In genomic region chr2:6846967-6847695, GRCh38 we compare ENCODE assay signal across 1 cellular context.
A peak's percentile ranks its signal among the peaks of the same experiment; 100 is the strongest.
TF ChIP-seq lines count a peak whose summit lies in the region.

No MANE protein-coding gene starts in this region.

TF ChIP-seq in K562, 482 proteins besides CTCF, POLR2A, EP300 and RAD21 (continued from another document and continues in another):
- no peak for TF ChIP-seq ZFP1 (CRISPR knock-in tag; IDR thresholded peaks at IDR 0.05)
- no peak for TF ChIP-seq CHD2 (IDR thresholded peaks at IDR 0.05; ENCODE audit: low read depth, low read length)
- no peak for TF ChIP-seq PRDM10 (IDR thresholded peaks at IDR 0.05; ENCODE audit: partially characterized antibody)
- TF ChIP-seq PURB (CRISPR knock-in tag; IDR thresholded peaks at IDR 0.05; ENCODE audit: low read depth): no peak
- no peak for TF ChIP-seq ZNF224 (CRISPR knock-in tag; IDR thresholded peaks at IDR 0.05)
- peak; percentile 90; the same call in 1 of the 2 replicates for TF ChIP-seq RUNX1 (IDR thresholded peaks at IDR 0.05; ENCODE audit: low read depth)
- no peak for TF ChIP-seq PRPF4 (IDR thresholded peaks at IDR 0.05; ENCODE audit: insufficient read depth, low read depth, low read length, poor library complexity, severe bottlenecking)
- no peak for TF ChIP-seq BRF2 (IDR thresholded peaks at IDR 0.05; ENCODE audit: borderline replicate concordance, insufficient read depth, insufficient read length)
- TF ChIP-seq SPI1 (IDR thresholded peaks at IDR 0.05; ENCODE audit: borderline replicate concordance, low read depth, low read length): no peak
- TF ChIP-seq ZNF512 (tag; IDR thresholded peaks at IDR 0.05): no peak
- TF ChIP-seq NCOR1 (IDR thresholded peaks at IDR 0.05): peak; percentile 99
- TF ChIP-seq PCBP2 (IDR thresholded peaks at IDR 0.05; ENCODE audit: low read depth, low read length, poor library complexity, severe bottlenecking): no peak
- TF ChIP-seq TAF7 (tag; IDR thresholded peaks at IDR 0.05): no peak
- 0 out of 2 replicates have a peak, but pooled peaks have one; percentile 36 for TF ChIP-seq NR1H2 (CRISPR knock-in tag; IDR thresholded peaks at IDR 0.05)
- TF ChIP-seq, protein P1, sequence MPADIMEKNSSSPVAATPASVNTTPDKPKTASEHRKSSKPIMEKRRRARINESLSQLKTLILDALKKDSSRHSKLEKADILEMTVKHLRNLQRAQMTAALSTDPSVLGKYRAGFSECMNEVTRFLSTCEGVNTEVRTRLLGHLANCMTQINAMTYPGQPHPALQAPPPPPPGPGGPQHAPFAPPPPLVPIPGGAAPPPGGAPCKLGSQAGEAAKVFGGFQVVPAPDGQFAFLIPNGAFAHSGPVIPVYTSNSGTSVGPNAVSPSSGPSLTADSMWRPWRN (IDR thresholded peaks at IDR 0.05; ENCODE audit: low read depth): peak; percentile 88
- no peak for TF ChIP-seq ZNF143 (CRISPR knock-in tag; IDR thresholded peaks at IDR 0.05)
- no peak for TF ChIP-seq KAT8 (IDR thresholded peaks at IDR 0.05; ENCODE audit: low read depth)
- TF ChIP-seq IFI16 (CRISPR knock-in tag; IDR thresholded peaks at IDR 0.05): no peak
- peak; percentile 92 for TF ChIP-seq HDAC3 (IDR thresholded peaks at IDR 0.05; ENCODE audit: borderline replicate concordance, partially characterized antibody)
- TF ChIP-seq ILF3 (IDR thresholded peaks at IDR 0.05; ENCODE audit: borderline replicate concordance): peak; percentile 87; the same call in 1 of the 2 replicates
- TF ChIP-seq HNRNPUL1 (IDR thresholded peaks at IDR 0.05; ENCODE audit: low read length): no peak
- TF ChIP-seq NR0B1 (IDR thresholded peaks at IDR 0.05; ENCODE audit: partially characterized antibody): no peak
- no peak for TF ChIP-seq ETS2 (tag; IDR thresholded peaks at IDR 0.05; ENCODE audit: borderline replicate concordance, poor library complexity, severe bottlenecking)
- TF ChIP-seq GATA2 (CRISPR knock-in tag; IDR thresholded peaks at IDR 0.05): peak; percentile 99
- no peak for TF ChIP-seq E2F1 (CRISPR knock-in tag; IDR thresholded peaks at IDR 0.05)
- TF ChIP-seq, protein P2, sequence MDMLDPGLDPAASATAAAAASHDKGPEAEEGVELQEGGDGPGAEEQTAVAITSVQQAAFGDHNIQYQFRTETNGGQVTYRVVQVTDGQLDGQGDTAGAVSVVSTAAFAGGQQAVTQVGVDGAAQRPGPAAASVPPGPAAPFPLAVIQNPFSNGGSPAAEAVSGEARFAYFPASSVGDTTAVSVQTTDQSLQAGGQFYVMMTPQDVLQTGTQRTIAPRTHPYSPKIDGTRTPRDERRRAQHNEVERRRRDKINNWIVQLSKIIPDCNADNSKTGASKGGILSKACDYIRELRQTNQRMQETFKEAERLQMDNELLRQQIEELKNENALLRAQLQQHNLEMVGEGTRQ (CRISPR knock-in tag; IDR thresholded peaks at IDR 0.05): no peak
- TF ChIP-seq BRD4 (IDR thresholded peaks at IDR 0.05): no peak
- TF ChIP-seq ZFP30 (CRISPR knock-in tag; IDR thresholded peaks at IDR 0.05; ENCODE audit: borderline replicate concordance): no peak
- TF ChIP-seq NR2C2 (CRISPR knock-in tag; IDR thresholded peaks at IDR 0.05): no peak
- no peak for TF ChIP-seq NR2C2 (tag; IDR thresholded peaks at IDR 0.05)
- TF ChIP-seq ETV6 (IDR thresholded peaks at IDR 0.05; ENCODE audit: borderline replicate concordance in 1 of 2, low read depth in 2 of 2, low read length in 1 of 2): no peak
- TF ChIP-seq ETV6 (CRISPR knock-in tag; IDR thresholded peaks at IDR 0.05; ENCODE audit: borderline replicate concordance): no peak
- TF ChIP-seq MEF2A (IDR thresholded peaks at IDR 0.05; ENCODE audit: control insufficient read depth, low read depth, low read length): 0 out of 2 replicates have a peak, but pooled peaks have one; percentile 30
- TF ChIP-seq ZNF217 (CRISPR knock-in tag; IDR thresholded peaks at IDR 0.05): no peak
- TF ChIP-seq KLF13 (tag; IDR thresholded peaks at IDR 0.05; ENCODE audit: borderline replicate concordance, low read depth): 0 out of 2 replicates have a peak, but pooled peaks have one; percentile 24
- peak; percentile 99 for TF ChIP-seq MTA2 (IDR thresholded peaks at IDR 0.05; ENCODE audit: low read depth)
- no peak for TF ChIP-seq GMEB1 (CRISPR knock-in tag; IDR thresholded peaks at IDR 0.05)
- peak; percentile 43; the same call in 1 of the 2 replicates for TF ChIP-seq MAX (CRISPR knock-in tag; IDR thresholded peaks at IDR 0.05)
- TF ChIP-seq, protein P3, sequence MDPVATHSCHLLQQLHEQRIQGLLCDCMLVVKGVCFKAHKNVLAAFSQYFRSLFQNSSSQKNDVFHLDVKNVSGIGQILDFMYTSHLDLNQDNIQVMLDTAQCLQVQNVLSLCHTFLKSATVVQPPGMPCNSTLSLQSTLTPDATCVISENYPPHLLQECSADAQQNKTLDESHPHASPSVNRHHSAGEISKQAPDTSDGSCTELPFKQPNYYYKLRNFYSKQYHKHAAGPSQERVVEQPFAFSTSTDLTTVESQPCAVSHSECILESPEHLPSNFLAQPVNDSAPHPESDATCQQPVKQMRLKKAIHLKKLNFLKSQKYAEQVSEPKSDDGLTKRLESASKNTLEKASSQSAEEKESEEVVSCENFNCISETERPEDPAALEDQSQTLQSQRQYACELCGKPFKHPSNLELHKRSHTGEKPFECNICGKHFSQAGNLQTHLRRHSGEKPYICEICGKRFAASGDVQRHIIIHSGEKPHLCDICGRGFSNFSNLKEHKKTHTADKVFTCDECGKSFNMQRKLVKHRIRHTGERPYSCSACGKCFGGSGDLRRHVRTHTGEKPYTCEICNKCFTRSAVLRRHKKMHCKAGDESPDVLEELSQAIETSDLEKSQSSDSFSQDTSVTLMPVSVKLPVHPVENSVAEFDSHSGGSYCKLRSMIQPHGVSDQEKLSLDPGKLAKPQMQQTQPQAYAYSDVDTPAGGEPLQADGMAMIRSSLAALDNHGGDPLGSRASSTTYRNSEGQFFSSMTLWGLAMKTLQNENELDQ (CRISPR knock-in tag; IDR thresholded peaks at IDR 0.05; ENCODE audit: borderline replicate concordance): no peak
- no peak for TF ChIP-seq USF1 (CRISPR knock-in tag; IDR thresholded peaks at IDR 0.05)
- TF ChIP-seq KHSRP (IDR thresholded peaks at IDR 0.05): peak; percentile 83
- TF ChIP-seq ZFP36 (IDR thresholded peaks at IDR 0.05; ENCODE audit: low read depth, low read length, partially characterized antibody): no peak
- no peak for TF ChIP-seq BMI1 (IDR thresholded peaks at IDR 0.05; ENCODE audit: low read length)
- no peak for TF ChIP-seq NELFE (IDR thresholded peaks at IDR 0.05; ENCODE audit: insufficient read depth, insufficient read length)
- peak; percentile 72; the same call in 1 of the 2 replicates for TF ChIP-seq ZNF41 (CRISPR knock-in tag; conservative IDR thresholded peaks at IDR 0.05)
- TF ChIP-seq SMAD4 (CRISPR knock-in tag; conservative IDR thresholded peaks at IDR 0.05): peak; percentile 98
- TF ChIP-seq HMGN3 (IDR thresholded peaks at IDR 0.05; ENCODE audit: borderline replicate concordance, extremely low read depth, insufficient read length, low read depth, low read length): peak; percentile 64
- TF ChIP-seq ZBTB1 (CRISPR knock-in tag; IDR thresholded peaks at IDR 0.05; ENCODE audit: borderline replicate concordance, low read depth): no peak
- peak; percentile 97 for TF ChIP-seq TARDBP (IDR thresholded peaks at IDR 0.05)
- no peak for TF ChIP-seq ARID2 (IDR thresholded peaks at IDR 0.05)
- TF ChIP-seq, protein P4, sequence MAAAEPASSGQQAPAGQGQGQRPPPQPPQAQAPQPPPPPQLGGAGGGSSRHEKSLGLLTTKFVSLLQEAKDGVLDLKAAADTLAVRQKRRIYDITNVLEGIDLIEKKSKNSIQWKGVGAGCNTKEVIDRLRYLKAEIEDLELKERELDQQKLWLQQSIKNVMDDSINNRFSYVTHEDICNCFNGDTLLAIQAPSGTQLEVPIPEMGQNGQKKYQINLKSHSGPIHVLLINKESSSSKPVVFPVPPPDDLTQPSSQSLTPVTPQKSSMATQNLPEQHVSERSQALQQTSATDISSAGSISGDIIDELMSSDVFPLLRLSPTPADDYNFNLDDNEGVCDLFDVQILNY (CRISPR knock-in tag; IDR thresholded peaks at IDR 0.05): no peak
